ENCODE assay signal across 1 cellular context in genomic region chr19:39406656-39407393, GRCh38.
A peak's percentile ranks its signal among the peaks of the same experiment; 100 is the strongest.
TF ChIP-seq lines count a peak whose summit lies in the region.

ZFP36 (plus strand) TSS chr19:39406847; CDS start chr19:39406905, 58 bp downstream.

TF ChIP-seq in K562, 482 proteins besides CTCF, POLR2A, EP300 and RAD21 (continued from another document and continues in another):
- peak in 1 of 2 experiments; percentile 84; a peak in 1 of 4 replicates for TF ChIP-seq BCLAF1 (IDR thresholded peaks at IDR 0.05; ENCODE audit: borderline replicate concordance in 1 of 2, control insufficient read depth in 1 of 2, low read depth in 2 of 2, low read length in 1 of 2)
- TF ChIP-seq, protein P1, sequence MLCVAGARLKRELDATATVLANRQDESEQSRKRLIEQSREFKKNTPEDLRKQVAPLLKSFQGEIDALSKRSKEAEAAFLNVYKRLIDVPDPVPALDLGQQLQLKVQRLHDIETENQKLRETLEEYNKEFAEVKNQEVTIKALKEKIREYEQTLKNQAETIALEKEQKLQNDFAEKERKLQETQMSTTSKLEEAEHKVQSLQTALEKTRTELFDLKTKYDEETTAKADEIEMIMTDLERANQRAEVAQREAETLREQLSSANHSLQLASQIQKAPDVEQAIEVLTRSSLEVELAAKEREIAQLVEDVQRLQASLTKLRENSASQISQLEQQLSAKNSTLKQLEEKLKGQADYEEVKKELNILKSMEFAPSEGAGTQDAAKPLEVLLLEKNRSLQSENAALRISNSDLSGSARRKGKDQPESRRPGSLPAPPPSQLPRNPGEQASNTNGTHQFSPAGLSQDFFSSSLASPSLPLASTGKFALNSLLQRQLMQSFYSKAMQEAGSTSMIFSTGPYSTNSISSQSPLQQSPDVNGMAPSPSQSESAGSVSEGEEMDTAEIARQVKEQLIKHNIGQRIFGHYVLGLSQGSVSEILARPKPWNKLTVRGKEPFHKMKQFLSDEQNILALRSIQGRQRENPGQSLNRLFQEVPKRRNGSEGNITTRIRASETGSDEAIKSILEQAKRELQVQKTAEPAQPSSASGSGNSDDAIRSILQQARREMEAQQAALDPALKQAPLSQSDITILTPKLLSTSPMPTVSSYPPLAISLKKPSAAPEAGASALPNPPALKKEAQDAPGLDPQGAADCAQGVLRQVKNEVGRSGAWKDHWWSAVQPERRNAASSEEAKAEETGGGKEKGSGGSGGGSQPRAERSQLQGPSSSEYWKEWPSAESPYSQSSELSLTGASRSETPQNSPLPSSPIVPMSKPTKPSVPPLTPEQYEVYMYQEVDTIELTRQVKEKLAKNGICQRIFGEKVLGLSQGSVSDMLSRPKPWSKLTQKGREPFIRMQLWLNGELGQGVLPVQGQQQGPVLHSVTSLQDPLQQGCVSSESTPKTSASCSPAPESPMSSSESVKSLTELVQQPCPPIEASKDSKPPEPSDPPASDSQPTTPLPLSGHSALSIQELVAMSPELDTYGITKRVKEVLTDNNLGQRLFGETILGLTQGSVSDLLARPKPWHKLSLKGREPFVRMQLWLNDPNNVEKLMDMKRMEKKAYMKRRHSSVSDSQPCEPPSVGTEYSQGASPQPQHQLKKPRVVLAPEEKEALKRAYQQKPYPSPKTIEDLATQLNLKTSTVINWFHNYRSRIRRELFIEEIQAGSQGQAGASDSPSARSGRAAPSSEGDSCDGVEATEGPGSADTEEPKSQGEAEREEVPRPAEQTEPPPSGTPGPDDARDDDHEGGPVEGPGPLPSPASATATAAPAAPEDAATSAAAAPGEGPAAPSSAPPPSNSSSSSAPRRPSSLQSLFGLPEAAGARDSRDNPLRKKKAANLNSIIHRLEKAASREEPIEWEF (CRISPR knock-in tag; IDR thresholded peaks at IDR 0.05): no peak
- peak; percentile 35 for TF ChIP-seq HNRNPLL (IDR thresholded peaks at IDR 0.05; ENCODE audit: low read depth, low read length, poor library complexity, severe bottlenecking)
- TF ChIP-seq MYC (IDR thresholded peaks at IDR 0.05; ENCODE audit: low read depth, low read length): peak; percentile 10
- no peak for TF ChIP-seq MYC (CRISPR knock-in tag; IDR thresholded peaks at IDR 0.05; ENCODE audit: borderline replicate concordance, low read depth)
- no peak for TF ChIP-seq POLR2AphosphoS2 (IDR thresholded peaks at IDR 0.05; ENCODE audit: low read length)
- TF ChIP-seq ZBTB34 (CRISPR knock-in tag; IDR thresholded peaks at IDR 0.05): no peak
- no peak for TF ChIP-seq ZNF584 (CRISPR knock-in tag; IDR thresholded peaks at IDR 0.05; ENCODE audit: low read depth)
- no peak for TF ChIP-seq BRF1 (IDR thresholded peaks at IDR 0.05; ENCODE audit: borderline replicate concordance, extremely low read depth, insufficient read length)
- TF ChIP-seq HDAC1 (IDR thresholded peaks at IDR 0.05): peak in 1 of 2 experiments; percentile 29; a peak in 1 of 4 replicates
- no peak for TF ChIP-seq EZH2 (IDR thresholded peaks at IDR 0.05; ENCODE audit: borderline replicate concordance, low read depth, low read length)
- TF ChIP-seq, protein P2, sequence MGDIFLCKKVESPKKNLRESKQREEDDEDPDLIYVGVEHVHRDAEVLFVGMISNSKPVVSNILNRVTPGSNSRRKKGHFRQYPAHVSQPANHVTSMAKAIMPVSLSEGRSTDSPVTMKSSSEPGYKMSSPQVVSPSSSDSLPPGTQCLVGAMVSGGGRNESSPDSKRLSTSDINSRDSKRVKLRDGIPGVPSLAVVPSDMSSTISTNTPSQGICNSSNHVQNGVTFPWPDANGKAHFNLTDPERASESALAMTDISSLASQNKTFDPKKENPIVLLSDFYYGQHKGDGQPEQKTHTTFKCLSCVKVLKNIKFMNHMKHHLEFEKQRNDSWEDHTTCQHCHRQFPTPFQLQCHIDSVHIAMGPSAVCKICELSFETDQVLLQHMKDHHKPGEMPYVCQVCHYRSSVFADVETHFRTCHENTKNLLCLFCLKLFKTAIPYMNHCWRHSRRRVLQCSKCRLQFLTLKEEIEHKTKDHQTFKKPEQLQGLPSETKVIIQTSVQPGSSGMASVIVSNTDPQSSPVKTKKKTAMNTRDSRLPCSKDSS (IDR thresholded peaks at IDR 0.05; ENCODE audit: low read depth, partially characterized antibody): no peak
- no peak for TF ChIP-seq CEBPB (tag; IDR thresholded peaks at IDR 0.05)
- no peak for TF ChIP-seq MGA (IDR thresholded peaks at IDR 0.05)
- no peak for TF ChIP-seq ZNF384 (IDR thresholded peaks at IDR 0.05; ENCODE audit: low read depth, low read length)
- TF ChIP-seq POLR2AphosphoS5 (IDR thresholded peaks at IDR 0.05; ENCODE audit: control insufficient read depth, insufficient read depth, low read depth, low read length): peak; percentile 98
- no peak for TF ChIP-seq SNIP1 (IDR thresholded peaks at IDR 0.05; ENCODE audit: low read depth)
- TF ChIP-seq SMARCB1 (IDR thresholded peaks at IDR 0.05; ENCODE audit: insufficient read length, low read depth): no peak
- TF ChIP-seq HNRNPL (IDR thresholded peaks at IDR 0.05; ENCODE audit: low read depth, low read length): no peak
- TF ChIP-seq, protein P3, sequence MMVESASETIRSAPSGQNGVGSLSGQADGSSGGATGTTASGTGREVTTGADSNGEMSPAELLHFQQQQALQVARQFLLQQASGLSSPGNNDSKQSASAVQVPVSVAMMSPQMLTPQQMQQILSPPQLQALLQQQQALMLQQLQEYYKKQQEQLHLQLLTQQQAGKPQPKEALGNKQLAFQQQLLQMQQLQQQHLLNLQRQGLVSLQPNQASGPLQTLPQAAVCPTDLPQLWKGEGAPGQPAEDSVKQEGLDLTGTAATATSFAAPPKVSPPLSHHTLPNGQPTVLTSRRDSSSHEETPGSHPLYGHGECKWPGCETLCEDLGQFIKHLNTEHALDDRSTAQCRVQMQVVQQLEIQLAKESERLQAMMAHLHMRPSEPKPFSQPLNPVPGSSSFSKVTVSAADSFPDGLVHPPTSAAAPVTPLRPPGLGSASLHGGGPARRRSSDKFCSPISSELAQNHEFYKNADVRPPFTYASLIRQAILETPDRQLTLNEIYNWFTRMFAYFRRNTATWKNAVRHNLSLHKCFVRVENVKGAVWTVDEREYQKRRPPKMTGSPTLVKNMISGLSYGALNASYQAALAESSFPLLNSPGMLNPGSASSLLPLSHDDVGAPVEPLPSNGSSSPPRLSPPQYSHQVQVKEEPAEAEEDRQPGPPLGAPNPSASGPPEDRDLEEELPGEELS (CRISPR knock-in tag; IDR thresholded peaks at IDR 0.05; ENCODE audit: borderline replicate concordance): no peak; the same call in 1 of the 2 replicates
- TF ChIP-seq ZNF134 (CRISPR knock-in tag; conservative IDR thresholded peaks at IDR 0.05): no peak
- no peak for TF ChIP-seq TEAD4 (IDR thresholded peaks at IDR 0.05; ENCODE audit: low read length)
- TF ChIP-seq TEAD4 (CRISPR knock-in tag; IDR thresholded peaks at IDR 0.05; ENCODE audit: borderline replicate concordance): no peak
- TF ChIP-seq FOXK1 (CRISPR knock-in tag; IDR thresholded peaks at IDR 0.05; ENCODE audit: borderline replicate concordance): no peak
- no peak for TF ChIP-seq ZNF408 (CRISPR knock-in tag; IDR thresholded peaks at IDR 0.05; ENCODE audit: low read depth)
- no peak for TF ChIP-seq ZNF274 (IDR thresholded peaks at IDR 0.05; ENCODE audit: borderline replicate concordance, low read depth, low read length)
- 0 out of 2 replicates have a peak, but pooled peaks have one; percentile 28 for TF ChIP-seq KLF6 (CRISPR knock-in tag; IDR thresholded peaks at IDR 0.05; ENCODE audit: borderline replicate concordance)
